In genomic region chr11:38723361-38723760, GRCh38 we compare ENCODE assay signal across 35 cellular contexts.
"Had no signal": no experiment of that assay in that cellular context is flagged by ENCODE, and none has a peak within 500 bp of the region (broad histone marks: within the 10 kb centered on the region; RNA-seq: fewer than 3 reads in every experiment).

No MANE protein-coding gene starts in this region.

- H3K9me3 ChIP-seq: MG63 had no signal

- H3K36me3 ChIP-seq: MG63 had no signal

- H3K9ac ChIP-seq: KMS-11 had no signal

- H3K27ac ChIP-seq: KMS-11 had no signal

- DNase-seq: Karpas-422, Kasumi-1, KG1, MG63, MM.1S, MV-4-11, NCI-H1048, NCI-H1092, NCI-H1092 treated with DMSO at 0.1 percent for 48 hours, NCI-H1105, NCI-H1105 treated with DMSO at 0.1 percent for 48 hours, NCI-H1417, NCI-H1417 treated with DMSO at 0.1 percent for 48 hours, NCI-H1436, NCI-H1436 treated with DMSO at 0.1 percent for 48 hours, NCI-H146, NCI-H1694, NCI-H1694 treated with DMSO at 0.1 percent for 48 hours, NCI-H187, NCI-H187 treated with DMSO at 0.1 percent for 48 hours, NCI-H1930, NCI-H2029, NCI-H2029 treated with DMSO at 0.1 percent for 48 hours, NCI-H2081, NCI-H2081 treated with DMSO at 0.1 percent for 48 hours, NCI-H2107, NCI-H2171, NCI-H2171 treated with DMSO at 0.1 percent for 48 hours, NCI-H2227 treated with DMSO at 0.1 percent for 48 hours, NCI-H226, NCI-H345, NCI-H446, NCI-H446 treated with DMSO at 0.1 percent for 48 hours, NCI-H510A had no signal

- H3K27me3 ChIP-seq: MG63 had no signal

- H3K4me2 ChIP-seq: KMS-11 had no signal

- H3K4me3 ChIP-seq: MG63 had no signal
